In the genomic region with DNA sequence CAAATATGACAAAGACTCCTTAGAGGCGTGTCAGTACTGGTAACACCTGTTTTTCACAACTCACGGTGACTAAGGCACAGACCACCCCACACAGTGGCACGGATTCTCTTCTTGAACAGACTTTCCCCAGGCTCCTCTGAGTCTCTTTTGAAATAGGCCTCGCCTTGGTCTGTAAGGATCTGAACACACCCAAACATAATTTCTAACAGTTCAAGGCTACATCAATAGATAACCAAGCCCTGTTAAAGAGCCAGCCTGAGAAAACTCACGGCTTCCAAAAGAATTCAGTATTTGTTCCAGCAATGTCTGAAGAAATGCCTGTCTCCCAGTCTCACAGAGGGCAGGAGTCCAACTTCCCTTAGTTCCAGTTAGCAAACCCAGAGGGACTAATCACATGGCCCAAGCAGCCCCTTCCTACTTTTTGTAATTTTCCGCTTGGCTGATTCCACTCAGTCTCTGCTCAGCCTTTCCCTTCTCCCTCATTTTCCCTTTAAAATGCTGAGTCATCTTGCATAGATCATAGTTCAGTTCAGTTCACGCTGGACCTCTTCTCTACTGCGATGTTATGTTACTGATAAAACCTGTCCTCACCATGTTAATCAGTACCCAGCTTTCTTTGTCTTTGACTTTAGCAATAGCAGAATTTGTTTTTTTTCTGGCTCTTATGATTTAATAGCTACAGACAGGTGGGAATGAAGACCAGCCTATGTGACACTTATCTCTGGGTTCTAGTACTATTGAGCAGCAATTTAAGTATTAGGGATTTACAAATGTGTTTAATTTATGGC, we compare ENCODE assay signal across 8 cellular contexts. TPM values are rescaled to one million over a fixed set of nuclear protein-coding genes. Genes with fewer than 3 reads are reported as not detected.
A peak's percentile ranks its signal among the peaks of the same experiment; 100 is the strongest.
DNase-seq lines count a peak whose midpoint lies in the region; ATAC-seq, FAIRE-seq and TF ChIP-seq lines count a peak whose summit lies in the region.

No MANE protein-coding gene starts in this region.

- H3K27me3 Mint-ChIP-seq in activated T-helper 1 cell treated with anti-CD3 and anti-CD28 coated beads, Interleukin-12 subunit alpha, Interleukin-12 subunit beta, Interleukin-2, Interleukin-4 antibody, amounts not matched to agents 30 ng/mL and 10 ng/mL and 1 ng/mL, durations not matched to agents 14 hours and 24 hours and 36 hours (ENCODE audit: insufficient read depth): peaks cover 3% of the 10 kb centered on the region

- in situ Hi-C loops in GM13977 (cut with MboI; ENCODE audit: low pct_unique_long_range_greater_than_20kb, low sequenced_read_pairs, unreplicated experiment): no loop called here

- no peaks in the 10 kb centered on the region for H3K36me3 Mint-ChIP-seq in activated T-helper 1 cell treated with anti-CD3 and anti-CD28 coated beads, Interleukin-12 subunit alpha, Interleukin-12 subunit beta, Interleukin-2, Interleukin-4 antibody, amounts not matched to agents 30 ng/mL and 10 ng/mL and 1 ng/mL, durations not matched to agents 14 hours and 24 hours and 36 hours (ENCODE audit: low read depth)

- DNase-seq in ELR (ENCODE audit: low read depth): peak; percentile 22
- peak; percentile 98 for DNase-seq in RCC 7860 (ENCODE audit: low spot score)
- peak; percentile 95 for DNase-seq in fibroblast of peridontal ligament (ENCODE audit: extremely low read depth)
- peak in 33 of 56 donors; percentile 1 to 57 (median 16) for DNase-seq in nucleus accumbens (lab: John Stamatoyannopoulos, UW)
- DNase-seq in GM13977 (ENCODE audit: low spot score): no peak
- DNase-seq in activated T-helper 1 cell treated with anti-CD3 and anti-CD28 coated beads, Interleukin-12 subunit alpha, Interleukin-12 subunit beta, Interleukin-2, Interleukin-4 antibody, amounts not matched to agents 30 ng/mL and 10 ng/mL and 1 ng/mL, durations not matched to agents 14 hours and 24 hours and 36 hours (ENCODE audit: low spot score): no peak

- intact Hi-C loops in activated T-helper 1 cell treated with anti-CD3 and anti-CD28 coated beads, Interleukin-12 subunit alpha, Interleukin-12 subunit beta, Interleukin-2, Interleukin-4 antibody, amounts not matched to agents 30 ng/mL and 10 ng/mL and 1 ng/mL, durations not matched to agents 14 hours and 24 hours and 36 hours (cut with micrococcal nuclease): no loop called here

- no peak overlapping the region for H3K27ac Mint-ChIP-seq in activated T-helper 1 cell treated with anti-CD3 and anti-CD28 coated beads, Interleukin-12 subunit alpha, Interleukin-12 subunit beta, Interleukin-2, Interleukin-4 antibody, amounts not matched to agents 30 ng/mL and 10 ng/mL and 1 ng/mL, durations not matched to agents 14 hours and 24 hours and 36 hours

- ATAC-seq in HG02588 (IDR thresholded peaks at IDR 0.05; ENCODE audit: unreplicated experiment) (no peak), GM18498 (IDR thresholded peaks at IDR 0.05; ENCODE audit: unreplicated experiment) (no peak)

- no peaks in the 10 kb centered on the region for H3K4me1 Mint-ChIP-seq in activated T-helper 1 cell treated with anti-CD3 and anti-CD28 coated beads, Interleukin-12 subunit alpha, Interleukin-12 subunit beta, Interleukin-2, Interleukin-4 antibody, amounts not matched to agents 30 ng/mL and 10 ng/mL and 1 ng/mL, durations not matched to agents 14 hours and 24 hours and 36 hours (ENCODE audit: low read depth)

- TF ChIP-seq CTCF in GM13977 (IDR thresholded peaks at IDR 0.05; ENCODE audit: extremely low read depth, insufficient read depth, missing control alignments): no peak

- peaks cover 9% of the 10 kb centered on the region for H3K9me3 Mint-ChIP-seq in activated T-helper 1 cell treated with anti-CD3 and anti-CD28 coated beads, Interleukin-12 subunit alpha, Interleukin-12 subunit beta, Interleukin-2, Interleukin-4 antibody, amounts not matched to agents 30 ng/mL and 10 ng/mL and 1 ng/mL, durations not matched to agents 14 hours and 24 hours and 36 hours

- H3K4me3 Mint-ChIP-seq in activated T-helper 1 cell treated with anti-CD3 and anti-CD28 coated beads, Interleukin-12 subunit alpha, Interleukin-12 subunit beta, Interleukin-2, Interleukin-4 antibody, amounts not matched to agents 30 ng/mL and 10 ng/mL and 1 ng/mL, durations not matched to agents 14 hours and 24 hours and 36 hours: no peak overlapping the region

- peak; percentile 99 for FAIRE-seq in RCC 7860 (lab: Jason Lieb, UNC)

RNA-seq across cellular contexts. Expression of gene AKR1C3, which starts 22.6 kb away (rescaled TPM):
- 0.26 TPM in 1 of 2 replicates, not detected in the other for total RNA-seq in activated T-helper 1 cell treated with anti-CD3 and anti-CD28 coated beads, Interleukin-12 subunit alpha, Interleukin-12 subunit beta, Interleukin-2, Interleukin-4 antibody, amounts not matched to agents 30 ng/mL and 10 ng/mL and 1 ng/mL, durations not matched to agents 14 hours and 24 hours and 36 hours

Comparison
In these comparisons a context has a peak if more than half of its experiments do, and no peak if none do; other contexts are left out.
1. DNase-seq: peak in ELR (single experiment), RCC 7860 (single experiment), fibroblast of peridontal ligament (single experiment) and nucleus accumbens (33 of 56); none in GM13977 (single experiment) and activated T-helper 1 cell treated with anti-CD3 and anti-CD28 coated beads, Interleukin-12 subunit alpha, Interleukin-12 subunit beta, Interleukin-2, Interleukin-4 antibody, amounts not matched to agents 30 ng/mL and 10 ng/mL and 1 ng/mL, durations not matched to agents 14 hours and 24 hours and 36 hours (single experiment).